ENCODE assay signal across 1 cellular context in genomic region chr19:2944775-2945574, GRCh38.
A peak's percentile ranks its signal among the peaks of the same experiment; 100 is the strongest.
TF ChIP-seq lines count a peak whose summit lies in the region.

Gene ZNF77 (minus strand): TSS chr19:2944971. CDS start chr19:2944840, 131 bp downstream.

TF ChIP-seq in HepG2, 621 proteins besides CTCF, POLR2A, EP300 and RAD21 (continued from another document and continues in another):
- TF ChIP-seq AHDC1 (CRISPR knock-in tag; IDR thresholded peaks at IDR 0.05; ENCODE audit: borderline replicate concordance), result no peak
- TF ChIP-seq JUN (CRISPR knock-in tag; IDR thresholded peaks at IDR 0.05), result no peak
- TF ChIP-seq ZNF263 (CRISPR knock-in tag; IDR thresholded peaks at IDR 0.05), result no peak
- TF ChIP-seq KAT8 (CRISPR knock-in tag; IDR thresholded peaks at IDR 0.05), result peak; percentile 72
- peak; percentile 65; the same call in 1 of the 2 replicates for TF ChIP-seq ZNF546 (CRISPR knock-in tag; conservative IDR thresholded peaks at IDR 0.05)
- TF ChIP-seq PBX3 (CRISPR knock-in tag; IDR thresholded peaks at IDR 0.05; ENCODE audit: borderline replicate concordance), result 0 out of 2 replicates have a peak, but pooled peaks have one; percentile 22
- TF ChIP-seq POLR2AphosphoS2 (IDR thresholded peaks at IDR 0.05; ENCODE audit: low read depth, low read length), result no peak
- peak; percentile 26; the same call in 1 of the 2 replicates for TF ChIP-seq MYNN (CRISPR knock-in tag; IDR thresholded peaks at IDR 0.05; ENCODE audit: low read depth)
- TF ChIP-seq TFDP1 (CRISPR knock-in tag; IDR thresholded peaks at IDR 0.05; ENCODE audit: borderline replicate concordance), result peak; percentile 51; the same call in 1 of the 2 replicates
- TF ChIP-seq ZEB1 (IDR thresholded peaks at IDR 0.05; ENCODE audit: insufficient replicate concordance, low read depth), result peak; percentile 91
- TF ChIP-seq ZNF350 (CRISPR knock-in tag; IDR thresholded peaks at IDR 0.05; ENCODE audit: borderline replicate concordance, low read depth), result peak; percentile 77; the same call in 1 of the 2 replicates
- TF ChIP-seq PRDM15 (CRISPR knock-in tag; IDR thresholded peaks at IDR 0.05), result peak; percentile 44; the same call in 1 of the 2 replicates
- peak; percentile 55; the same call in 1 of the 2 replicates for TF ChIP-seq ZMYM3 (CRISPR knock-in tag; IDR thresholded peaks at IDR 0.05)
- TF ChIP-seq NFRKB (IDR thresholded peaks at IDR 0.05), result no peak
- TF ChIP-seq U2AF2 (IDR thresholded peaks at IDR 0.05; ENCODE audit: low read depth, low read length), result no peak
- no peak for TF ChIP-seq RORA (CRISPR knock-in tag; IDR thresholded peaks at IDR 0.05)
- TF ChIP-seq, protein P1, sequence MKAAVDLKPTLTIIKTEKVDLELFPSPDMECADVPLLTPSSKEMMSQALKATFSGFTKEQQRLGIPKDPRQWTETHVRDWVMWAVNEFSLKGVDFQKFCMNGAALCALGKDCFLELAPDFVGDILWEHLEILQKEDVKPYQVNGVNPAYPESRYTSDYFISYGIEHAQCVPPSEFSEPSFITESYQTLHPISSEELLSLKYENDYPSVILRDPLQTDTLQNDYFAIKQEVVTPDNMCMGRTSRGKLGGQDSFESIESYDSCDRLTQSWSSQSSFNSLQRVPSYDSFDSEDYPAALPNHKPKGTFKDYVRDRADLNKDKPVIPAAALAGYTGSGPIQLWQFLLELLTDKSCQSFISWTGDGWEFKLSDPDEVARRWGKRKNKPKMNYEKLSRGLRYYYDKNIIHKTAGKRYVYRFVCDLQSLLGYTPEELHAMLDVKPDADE (CRISPR knock-in tag; IDR thresholded peaks at IDR 0.05), result no peak; the same call in 1 of the 2 replicates
- TF ChIP-seq SAFB2 (CRISPR knock-in tag; IDR thresholded peaks at IDR 0.05; ENCODE audit: borderline replicate concordance, low read depth), result peak; percentile 49; the same call in 1 of the 2 replicates
- no peak for TF ChIP-seq DNMT1 (CRISPR knock-in tag; IDR thresholded peaks at IDR 0.05)
- peak; percentile 76 for TF ChIP-seq RFXAP (CRISPR knock-in tag; IDR thresholded peaks at IDR 0.05; ENCODE audit: borderline replicate concordance)
- no peak for TF ChIP-seq ZNF672 (CRISPR knock-in tag; IDR thresholded peaks at IDR 0.05)
- TF ChIP-seq ZNF121 (CRISPR knock-in tag; IDR thresholded peaks at IDR 0.05), result peak; percentile 52
- TF ChIP-seq ZNF10 (CRISPR knock-in tag; IDR thresholded peaks at IDR 0.05; ENCODE audit: borderline replicate concordance, low read depth), result no peak
- TF ChIP-seq, protein P2, sequence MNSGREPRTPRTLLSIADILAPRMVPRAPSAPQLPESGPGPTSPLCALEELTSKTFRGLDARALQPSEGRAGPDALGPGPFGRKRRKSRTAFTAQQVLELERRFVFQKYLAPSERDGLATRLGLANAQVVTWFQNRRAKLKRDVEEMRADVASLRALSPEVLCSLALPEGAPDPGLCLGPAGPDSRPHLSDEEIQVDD (CRISPR knock-in tag; IDR thresholded peaks at IDR 0.05; ENCODE audit: borderline replicate concordance), result no peak
- 0 out of 2 replicates have a peak, but pooled peaks have one; percentile 68 for TF ChIP-seq ZBTB3 (CRISPR knock-in tag; IDR thresholded peaks at IDR 0.05; ENCODE audit: borderline replicate concordance, low read depth)
- peak; percentile 75; the same call in 1 of the 2 replicates for TF ChIP-seq ARID2 (CRISPR knock-in tag; IDR thresholded peaks at IDR 0.05; ENCODE audit: borderline replicate concordance)
- no peak; the same call in 1 of the 2 replicates for TF ChIP-seq POGK (CRISPR knock-in tag; conservative IDR thresholded peaks at IDR 0.05)
- TF ChIP-seq, protein P3, sequence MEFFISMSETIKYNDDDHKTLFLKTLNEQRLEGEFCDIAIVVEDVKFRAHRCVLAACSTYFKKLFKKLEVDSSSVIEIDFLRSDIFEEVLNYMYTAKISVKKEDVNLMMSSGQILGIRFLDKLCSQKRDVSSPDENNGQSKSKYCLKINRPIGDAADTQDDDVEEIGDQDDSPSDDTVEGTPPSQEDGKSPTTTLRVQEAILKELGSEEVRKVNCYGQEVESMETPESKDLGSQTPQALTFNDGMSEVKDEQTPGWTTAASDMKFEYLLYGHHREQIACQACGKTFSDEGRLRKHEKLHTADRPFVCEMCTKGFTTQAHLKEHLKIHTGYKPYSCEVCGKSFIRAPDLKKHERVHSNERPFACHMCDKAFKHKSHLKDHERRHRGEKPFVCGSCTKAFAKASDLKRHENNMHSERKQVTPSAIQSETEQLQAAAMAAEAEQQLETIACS (CRISPR knock-in tag; IDR thresholded peaks at IDR 0.05), result no peak
- TF ChIP-seq THRA (CRISPR knock-in tag; IDR thresholded peaks at IDR 0.05; ENCODE audit: borderline replicate concordance), result no peak
- 0 out of 2 replicates have a peak, but pooled peaks have one; percentile 29 for TF ChIP-seq ZNF558 (CRISPR knock-in tag; IDR thresholded peaks at IDR 0.05; ENCODE audit: borderline replicate concordance)
- TF ChIP-seq ZNF713 (CRISPR knock-in tag; IDR thresholded peaks at IDR 0.05), result no peak
- TF ChIP-seq ZBTB33 (CRISPR knock-in tag; IDR thresholded peaks at IDR 0.05), result no peak; the same call in 1 of the 2 replicates
- TF ChIP-seq KLF16 (CRISPR knock-in tag; IDR thresholded peaks at IDR 0.05), result peak in 1 of 2 experiments; percentile 45; a peak in 1 of 4 replicates
- peak; percentile 87; the same call in 1 of the 2 replicates for TF ChIP-seq ZNF274 (CRISPR knock-in tag; IDR thresholded peaks at IDR 0.05)
- 0 out of 2 replicates have a peak, but pooled peaks have one; percentile 19 for TF ChIP-seq ZBTB43 (CRISPR knock-in tag; conservative IDR thresholded peaks at IDR 0.05)
